Comparison of ENCODE assay signal across 8 cellular contexts in genomic region chr18:61893971-61894750, GRCh38. TPM values are rescaled to one million over a fixed set of nuclear protein-coding genes. Genes with fewer than 3 reads are reported as not detected.
DNase-seq lines count a peak whose midpoint lies in the region; ATAC-seq, FAIRE-seq and TF ChIP-seq lines count a peak whose summit lies in the region.

No MANE protein-coding gene starts in this region.

- intact Hi-C loops in GM12878 (cut with micrococcal nuclease; ENCODE audit: unreplicated experiment) = no loop called here

- H3K9me2 ChIP-seq in GM23338 (ENCODE audit: insufficient read depth) = 0 out of 2 replicates have a peak, but pooled peaks cover 4% of the 10 kb centered on the region

- DNase-seq in ELR (ENCODE audit: low read depth) (peak; percentile 81), GM23338 (ENCODE audit: low spot score) (peak; percentile 80), LNCaP clone FGC (ENCODE audit: low read depth) (peak; percentile 32), GM12878 (ENCODE audit: low read depth, low spot score) (no peak), iPS DF 6.9 (ENCODE audit: low read depth, low spot score) (no peak), retinal pigment epithelial cell (ENCODE audit: low read depth) (no peak), KG1 (lab: John Stamatoyannopoulos, UW) (no peak)

- no peaks in the 10 kb centered on the region for H3K36me3 Mint-ChIP-seq in GM23338 (ENCODE audit: low read depth)
- no peaks in the 10 kb centered on the region for H3K36me3 Mint-ChIP-seq in T-helper 1 cell treated with Interleukin-12 subunit alpha and Interleukin-12 subunit beta and Interleukin-4 antibody, amounts not matched to agents 30 μg/mL and 1 μg/mL, for 36 hours (ENCODE audit: low read depth)

- CTCF ChIA-PET in GM12878 (lab: Yijun Ruan, JAX) = interaction anchor here (0.7 kb wide), 1 partner anchor 108 kb away, joined by 3 read pairs; no protein-coding TSS in a partner anchor

- in situ Hi-C loops in GM12878 (cut with MboI) = no loop called here

- H3K79me2 ChIP-seq in GM23338 (replicated peaks; ENCODE audit: insufficient read depth) (no peaks in the 10 kb centered on the region; the same call in 1 of the 2 replicates), GM12878 (ENCODE audit: control insufficient read depth, insufficient read depth, low read length) (no peaks in the 10 kb centered on the region)

- 3% methylated on average over 49 of the region's 95 CpGs for WGBS in GM12878 (ENCODE audit: insufficient coverage, insufficient replicate concordance, low lambda C conversion rate, missing lambda C conversion rate)
- WGBS in iPS DF 6.9 (ENCODE audit: insufficient coverage, insufficient read length) = no CpG with 5 or more reads among the region's 95 CpGs

- SMC1A ChIA-PET in GM12878 (lab: Charles Lee; ENCODE audit: uncharacterized antibody, unreplicated experiment) = no interaction called here

- ATAC-seq in GM23338 (peak; percentile 50), GM12878 (peak; percentile 83)

- TF ChIP-seq RAD21 in GM12878 (IDR thresholded peaks at IDR 0.05; ENCODE audit: insufficient read depth, low read depth, low read length) = peak; percentile 48

- H4K20me1 ChIP-seq in GM23338 (replicated peaks; ENCODE audit: insufficient read depth) (peaks cover 7% of the 10 kb centered on the region), GM12878 (ENCODE audit: control insufficient read depth, insufficient read depth) (no peaks in the 10 kb centered on the region)

- H3K36me3 ChIP-seq in GM23338 (ENCODE audit: insufficient read depth) (no peaks in the 10 kb centered on the region; the same call in 1 of the 2 replicates), GM12878 (ENCODE audit: control insufficient read depth in 2 of 2, insufficient read depth in 2 of 2, low read length in 1 of 2) (no peaks in the 10 kb centered on the region), iPS DF 6.9 (ENCODE audit: control insufficient read depth, insufficient read depth, low read length) (no peaks in the 10 kb centered on the region)

- TF ChIP-seq CTCF in GM23338 (conservative IDR thresholded peaks at IDR 0.05; ENCODE audit: low read depth in 2 of 2) = peak in 1 of 2 experiments; percentile 53; a peak in 2 of 4 replicates
- TF ChIP-seq CTCF in LNCaP clone FGC (IDR thresholded peaks at IDR 0.05; ENCODE audit: control insufficient read depth, extremely low read depth, insufficient read depth) = peak; percentile 81
- peak in 2 of 3 experiments; percentile 31 to 40; a peak in 3 of 6 replicates for TF ChIP-seq CTCF in GM12878 (IDR thresholded peaks at IDR 0.05 in 2 of 3, conservative IDR thresholded peaks at IDR 0.05 in 1 of 3; ENCODE audit: control insufficient read depth in 2 of 3, extremely low read depth in 1 of 3, insufficient read depth in 1 of 3, low read depth in 3 of 3, low read length in 3 of 3)
- TF ChIP-seq CTCF in retinal pigment epithelial cell (conservative IDR thresholded peaks at IDR 0.05; ENCODE audit: low read depth, low read length) = no peak

- peaks cover 50% of the 10 kb centered on the region for H3K27me3 ChIP-seq in GM23338 (ENCODE audit: insufficient read depth)
- H3K27me3 ChIP-seq in GM12878 (replicated peaks in 1 of 2; ENCODE audit: control insufficient read depth in 2 of 2, insufficient read depth in 2 of 2, low read length in 1 of 2) = peaks cover 7 to 22% of the 10 kb centered on the region in 2 experiments
- peaks cover 6% of the 10 kb centered on the region; the same call in 1 of the 2 replicates for H3K27me3 ChIP-seq in iPS DF 6.9 (ENCODE audit: control insufficient read depth, insufficient read depth, low read length)

- peak overlapping the region; percentile 85 for H3K4me3 Mint-ChIP-seq in GM23338
- H3K4me3 Mint-ChIP-seq in T-helper 1 cell treated with Interleukin-12 subunit alpha and Interleukin-12 subunit beta and Interleukin-4 antibody, amounts not matched to agents 30 μg/mL and 1 μg/mL, for 36 hours = peak overlapping the region; percentile 81

- RAD21 ChIA-PET in GM12878 (lab: Charles Lee; ENCODE audit: unreplicated experiment) = no interaction called here

- no peak for TF ChIP-seq EP300 in GM12878 (IDR thresholded peaks at IDR 0.05; ENCODE audit: borderline replicate concordance in 1 of 2, control insufficient read depth in 1 of 2, low read depth in 2 of 2, low read length in 2 of 2)

- no peak overlapping the region for H3K27ac Mint-ChIP-seq in GM23338
- H3K27ac Mint-ChIP-seq in T-helper 1 cell treated with Interleukin-12 subunit alpha and Interleukin-12 subunit beta and Interleukin-4 antibody, amounts not matched to agents 30 μg/mL and 1 μg/mL, for 36 hours = no peak overlapping the region

- H3K4me1 Mint-ChIP-seq in GM23338 = peaks cover 17% of the 10 kb centered on the region
- H3K4me1 Mint-ChIP-seq in T-helper 1 cell treated with Interleukin-12 subunit alpha and Interleukin-12 subunit beta and Interleukin-4 antibody, amounts not matched to agents 30 μg/mL and 1 μg/mL, for 36 hours (ENCODE audit: low read depth) = peaks cover 11% of the 10 kb centered on the region

- H3F3A ChIP-seq in GM23338 (replicated peaks; ENCODE audit: low read depth) = no peaks in the 10 kb centered on the region

- peaks cover 21% of the 10 kb centered on the region for H3K4me1 ChIP-seq in GM23338 (ENCODE audit: insufficient read depth)
- H3K4me1 ChIP-seq in GM12878 (ENCODE audit: control insufficient read depth, insufficient read depth, low read length) = no peaks in the 10 kb centered on the region; the same call in 1 of the 2 replicates
- no peaks in the 10 kb centered on the region; the same call in 1 of the 2 replicates for H3K4me1 ChIP-seq in iPS DF 6.9 (ENCODE audit: control insufficient read depth, insufficient read depth, low read length)

- H3K9me3 ChIP-seq in GM12878 (replicated peaks; ENCODE audit: control insufficient read depth, insufficient read depth, low read length) (no peaks in the 10 kb centered on the region; the same call in 2 of the 3 replicates), iPS DF 6.9 (ENCODE audit: control insufficient read depth, insufficient read depth, low read length) (no peaks in the 10 kb centered on the region)

- no peak overlapping the region for H3K9ac ChIP-seq in GM12878 (ENCODE audit: control insufficient read depth, insufficient read depth, low read length)

- POLR2A ChIA-PET in GM12878 (lab: Charles Lee) = no interaction called here

- H2AFZ ChIP-seq in GM23338 (peak overlapping the region; percentile 97), GM12878 (ENCODE audit: control insufficient read depth, low read depth, low read length) (no peak overlapping the region; the same call in 1 of the 2 replicates)

- H3K4me2 ChIP-seq in GM23338 (peak overlapping the region; percentile 95), GM12878 (ENCODE audit: control insufficient read depth, insufficient read depth) (peak overlapping the region; percentile 84)

- no peak overlapping the region for H3K27ac ChIP-seq in GM23338 (ENCODE audit: low read depth)
- H3K27ac ChIP-seq in GM12878 (ENCODE audit: control insufficient read depth, insufficient read depth) = no peak overlapping the region
- no peak overlapping the region for H3K27ac ChIP-seq in iPS DF 6.9 (ENCODE audit: low read length)

- no peak for FAIRE-seq in GM12878 (lab: Jason Lieb, UNC)

- H3K4me3 ChIP-seq in GM23338 (peak overlapping the region; percentile 89), LNCaP clone FGC (ENCODE audit: low read depth, low read length) (peak overlapping the region; percentile 64), GM12878 (peak overlapping the region; percentile 64; the same call in 1 of the 2 replicates), iPS DF 6.9 (ENCODE audit: low read length) (peak overlapping the region; percentile 80; the same call in 1 of the 2 replicates), retinal pigment epithelial cell (ENCODE audit: low read length) (peak overlapping the region; percentile 74)

- no TSS peak for BruUV-seq in GM12878 (replicated peaks; lab: Mats Ljungman, UMichigan)

- H3K27me3 Mint-ChIP-seq in GM23338 (ENCODE audit: insufficient read depth, low read depth, poor library complexity) = peaks cover 34% of the 10 kb centered on the region
- H3K27me3 Mint-ChIP-seq in T-helper 1 cell treated with Interleukin-12 subunit alpha and Interleukin-12 subunit beta and Interleukin-4 antibody, amounts not matched to agents 30 μg/mL and 1 μg/mL, for 36 hours (ENCODE audit: low read depth) = peaks cover 74% of the 10 kb centered on the region

- no peak for TF ChIP-seq POLR2A in GM12878 (IDR thresholded peaks at IDR 0.05; ENCODE audit: low read depth, low read length)

- H3K9me3 Mint-ChIP-seq in GM23338 = no peaks in the 10 kb centered on the region; the same call in 2 of the 3 replicates
- no peaks in the 10 kb centered on the region for H3K9me3 Mint-ChIP-seq in T-helper 1 cell treated with Interleukin-12 subunit alpha and Interleukin-12 subunit beta and Interleukin-4 antibody, amounts not matched to agents 30 μg/mL and 1 μg/mL, for 36 hours

TF ChIP-seq in GM12878, 131 proteins besides CTCF, POLR2A, EP300 and RAD21:
- peak; percentile 59 for TF ChIP-seq SUZ12 (IDR thresholded peaks at IDR 0.05; ENCODE audit: unreplicated experiment)
- no peak for TF ChIP-seq RCOR1 (conservative IDR thresholded peaks at IDR 0.05; ENCODE audit: low read depth, low read length)

RNA-seq across cellular contexts. Expression of gene RNF152, which starts 1.4 kb away (rescaled TPM):
- 2.9 and 7.9 TPM in 2 replicates for total RNA-seq in GM23338 (2014; rRNA removed; shearing (Covaris generic))
- 0.47 and 1.2 TPM in 2 replicates for polyA plus RNA-seq in GM23338 (2016; fragmentation: Nextera tagmentation; extraction: Ambion mirVana)
- total RNA-seq in GM12878 (2013; cell fraction: nucleolus; rRNA removed) = 0.06 and 0.10 TPM in 2 replicates
- total RNA-seq in GM12878 (2014; rRNA removed) = under 0.01 TPM in 2 replicates
- total RNA-seq in GM12878 (2014; rRNA removed; fragmentation: Illumina TruSeq; extraction: Trizol) = not detected in 2 replicates
- total RNA-seq in GM12878 (2021) = 0.03 TPM in 2 replicates
- polyA plus RNA-seq in GM12878 (2011; ENCODE audit: low read depth) = not detected
- 0.06 and 0.07 TPM in 2 replicates for polyA plus RNA-seq in GM12878 (2011; rRNA removed)
- polyA plus RNA-seq in GM12878 (2011; cell fraction: cytosol; rRNA removed) = 0.03 TPM in 2 replicates
- polyA plus RNA-seq in GM12878 (2011; cell fraction: nucleus; rRNA removed) = 0.01 and 0.10 TPM in 2 replicates
- polyA plus RNA-seq in GM12878 (2012) = 0.03 TPM in 2 replicates
- not detected in 2 replicates for polyA plus RNA-seq in GM12878 (2014; fragmentation: Illumina TruSeq; extraction: Trizol)
- polyA plus RNA-seq in GM12878 (2014; fragmentation: Nextera tagmentation; extraction: Ambion mirVana) = not detected
- not detected in 2 replicates for polyA plus RNA-seq in GM12878 (2014; rRNA removed)
- not detected for polyA plus RNA-seq in GM12878 (2016; fragmentation: Nextera tagmentation; extraction: Ambion mirVana)
- 0.07 and 0.36 TPM in 2 replicates for polyA minus RNA-seq in GM12878 (2011; rRNA and poly(A)+ RNA removed)
- not detected in 2 replicates for polyA minus RNA-seq in GM12878 (2011; cell fraction: cytosol; rRNA and poly(A)+ RNA removed)
- 0.12 and 0.29 TPM in 2 replicates for polyA minus RNA-seq in GM12878 (2011; cell fraction: nucleus; rRNA and poly(A)+ RNA removed)

Comparison
In these comparisons a context has a peak if more than half of its experiments do, and no peak if none do; other contexts are left out.
1. DNase-seq: peak in ELR (single experiment), GM23338 (single experiment) and LNCaP clone FGC (single experiment); none in GM12878 (single experiment), iPS DF 6.9 (single experiment), retinal pigment epithelial cell (single experiment) and KG1 (single experiment).
2. Peak in every context shown above with its lines, with median percentiles within 50 percentile points of each other: H3K4me3 ChIP-seq.